In genomic region chr18:75904416-75904815, GRCh38 we compare ENCODE assay signal across 29 cellular contexts.
"Had no signal": no experiment of that assay in that cellular context is flagged by ENCODE, and none has a peak within 500 bp of the region (broad histone marks: within the 10 kb centered on the region; RNA-seq: fewer than 3 reads in every experiment).

No MANE protein-coding gene starts in this region.

- H3K36me3 Mint-ChIP-seq: stimulated activated effector memory CD8-positive, alpha-beta T cell treated with anti-CD3 and anti-CD28 coated beads, Interleukin-12 subunit alpha, Interleukin-12 subunit beta, amount 100 ng/mL, for 72 hours; stimulated activated memory B cell treated with anti-CD40 and anti-IgM and Interleukin-4, amounts not matched to agents 10 μg/mL and 1 μg/mL and 100 μg/mL, for 72 hours; stimulated activated naive B cell treated with anti-CD40 and anti-IgM and Interleukin-4, amounts not matched to agents 10 μg/mL and 1 μg/mL and 100 μg/mL, for 72 hours; type B pancreatic cell had no signal

- H3K27me3 Mint-ChIP-seq: stimulated activated memory B cell treated with anti-CD40 and anti-IgM and Interleukin-4, amounts not matched to agents 10 μg/mL and 1 μg/mL and 100 μg/mL, for 72 hours; stimulated activated naive B cell treated with anti-CD40 and anti-IgM and Interleukin-4, amounts not matched to agents 10 μg/mL and 1 μg/mL and 100 μg/mL, for 72 hours had no signal

- H3K27ac Mint-ChIP-seq: stimulated activated effector memory CD8-positive, alpha-beta T cell treated with anti-CD3 and anti-CD28 coated beads, Interleukin-12 subunit alpha, Interleukin-12 subunit beta, amount 100 ng/mL, for 72 hours; stimulated activated memory B cell treated with anti-CD40 and anti-IgM and Interleukin-4, amounts not matched to agents 10 μg/mL and 1 μg/mL and 100 μg/mL, for 72 hours; stimulated activated naive B cell treated with anti-CD40 and anti-IgM and Interleukin-4, amounts not matched to agents 10 μg/mL and 1 μg/mL and 100 μg/mL, for 72 hours; stimulated activated naive CD8-positive, alpha-beta T cell treated with anti-CD3 and anti-CD28 coated beads, Interleukin-15, amount 100 ng/mL, for 72 hours; stimulated activated naive CD8-positive, alpha-beta T cell treated with anti-CD3 and anti-CD28 coated beads, Interleukin-15, Interleukin-2, amounts not matched to agents 100 ng/mL and 50 ng/mL, for 24 hours; type B pancreatic cell had no signal

- H3K9me3 ChIP-seq: stomach, suprapubic skin, testis, thoracic aorta, thyroid gland, tibial artery, tibial nerve, transverse colon, upper lobe of left lung, upper lobe of right lung, uterus, vagina had no signal

- DNase-seq: stimulated activated CD4-positive, alpha-beta T cell treated with anti-CD3 and anti-CD28 coated beads, Interleukin-2, amount 100 ng/mL, for 48 hours; stimulated activated CD4-positive, alpha-beta T cell treated with anti-CD3 and anti-CD28 coated beads, Interleukin-4, amount 100 ng/mL, for 1 hour; stimulated activated CD4-positive, alpha-beta T cell treated with anti-CD3 and anti-CD28 coated beads, Interleukin-4, amount 100 ng/mL, for 24 hours; stimulated activated CD4-positive, alpha-beta T cell treated with anti-CD3 and anti-CD28 coated beads, Interleukin-4, amount 100 ng/mL, for 4 hours; stimulated activated CD8-positive, alpha-beta memory T cell treated with anti-CD3 and anti-CD28 coated beads, Interleukin-4, amount 100 ng/mL, for 48 hours; stimulated activated naive B cell treated with anti-CD40 and anti-IgM and Interleukin-4, amounts not matched to agents 10 μg/mL and 1 μg/mL and 100 μg/mL, for 72 hours; stimulated activated naive CD4-positive, alpha-beta T cell; stimulated activated naive CD4-positive, alpha-beta T cell treated with Interleukin-2 at 50 U/mL for 16 hours; stimulated activated naive CD8-positive, alpha-beta T cell treated with anti-CD3 and anti-CD28 coated beads, Interleukin-15, amount 100 ng/mL, for 72 hours; stimulated activated naive CD8-positive, alpha-beta T cell treated with anti-CD3 and anti-CD28 coated beads, Interleukin-15, Interleukin-2, amounts not matched to agents 100 U/mL and 50 U/mL, for 24 hours; stomach; substantia nigra; testis; thyroid gland; tibial artery; transverse colon; trophoblast cell; upper lobe of right lung; uterus had no signal

- H3K4me1 Mint-ChIP-seq: stimulated activated effector memory CD8-positive, alpha-beta T cell treated with anti-CD3 and anti-CD28 coated beads, Interleukin-12 subunit alpha, Interleukin-12 subunit beta, amount 100 ng/mL, for 72 hours; stimulated activated memory B cell treated with anti-CD40 and anti-IgM and Interleukin-4, amounts not matched to agents 10 μg/mL and 1 μg/mL and 100 μg/mL, for 72 hours; stimulated activated naive B cell treated with anti-CD40 and anti-IgM and Interleukin-4, amounts not matched to agents 10 μg/mL and 1 μg/mL and 100 μg/mL, for 72 hours; stimulated activated naive CD8-positive, alpha-beta T cell treated with anti-CD3 and anti-CD28 coated beads, Interleukin-15, amount 100 ng/mL, for 72 hours had no signal

- H3K4me1 ChIP-seq: stomach, suprapubic skin, testis, thyroid gland, tibial artery, tibial nerve, transverse colon, upper lobe of left lung, upper lobe of right lung, uterus, vagina had no signal

- H3K9me3 Mint-ChIP-seq: stimulated activated effector memory CD8-positive, alpha-beta T cell treated with anti-CD3 and anti-CD28 coated beads, Interleukin-12 subunit alpha, Interleukin-12 subunit beta, amount 100 ng/mL, for 72 hours; stimulated activated memory B cell treated with anti-CD40 and anti-IgM and Interleukin-4, amounts not matched to agents 10 μg/mL and 1 μg/mL and 100 μg/mL, for 72 hours; stimulated activated naive CD8-positive, alpha-beta T cell treated with anti-CD3 and anti-CD28 coated beads, Interleukin-15, amount 100 ng/mL, for 72 hours had no signal

- H3K36me3 ChIP-seq: stomach, suprapubic skin, thoracic aorta, thyroid gland, tibial artery, tibial nerve, transverse colon, upper lobe of left lung, upper lobe of right lung, uterus, vagina had no signal

- ATAC-seq: stimulated activated effector memory CD8-positive, alpha-beta T cell treated with anti-CD3 and anti-CD28 coated beads, Interleukin-12 subunit alpha, Interleukin-12 subunit beta, amount 100 ng/mL, for 72 hours; stimulated activated memory B cell treated with anti-CD40 and anti-IgM and Interleukin-4, amounts not matched to agents 10 μg/mL and 1 μg/mL and 100 μg/mL, for 72 hours; stimulated activated naive B cell treated with anti-CD40 and anti-IgM and Interleukin-4, amounts not matched to agents 10 μg/mL and 1 μg/mL and 100 μg/mL, for 72 hours; stimulated activated naive CD8-positive, alpha-beta T cell treated with anti-CD3 and anti-CD28 coated beads, Interleukin-15, amount 100 ng/mL, for 72 hours; stimulated activated naive CD8-positive, alpha-beta T cell treated with anti-CD3 and anti-CD28 coated beads, Interleukin-15, Interleukin-2, amounts not matched to agents 100 U/mL and 50 U/mL, for 24 hours; upper lobe of right lung had no signal

- H3K27me3 ChIP-seq: stomach, suprapubic skin, testis, thyroid gland, tibial artery, tibial nerve, transverse colon, upper lobe of left lung, upper lobe of right lung, uterus, vagina had no signal

- H3K27ac ChIP-seq: stomach, suprapubic skin, testis, thoracic aorta, thyroid gland, tibial artery, tibial nerve, transverse colon, upper lobe of left lung, upper lobe of right lung, uterus, vagina had no signal

- H3K4me3 Mint-ChIP-seq: stimulated activated effector memory CD8-positive, alpha-beta T cell treated with anti-CD3 and anti-CD28 coated beads, Interleukin-12 subunit alpha, Interleukin-12 subunit beta, amount 100 ng/mL, for 72 hours; stimulated activated memory B cell treated with anti-CD40 and anti-IgM and Interleukin-4, amounts not matched to agents 10 μg/mL and 1 μg/mL and 100 μg/mL, for 72 hours; stimulated activated naive B cell treated with anti-CD40 and anti-IgM and Interleukin-4, amounts not matched to agents 10 μg/mL and 1 μg/mL and 100 μg/mL, for 72 hours; stimulated activated naive CD8-positive, alpha-beta T cell treated with anti-CD3 and anti-CD28 coated beads, Interleukin-15, amount 100 ng/mL, for 72 hours; stimulated activated naive CD8-positive, alpha-beta T cell treated with anti-CD3 and anti-CD28 coated beads, Interleukin-15, Interleukin-2, amounts not matched to agents 100 ng/mL and 50 ng/mL, for 24 hours; type B pancreatic cell had no signal

- FAIRE-seq: urothelium cell line had no signal

- H3K4me3 ChIP-seq: stomach, suprapubic skin, testis, thoracic aorta, thyroid gland, tibial artery, tibial nerve, transverse colon, upper lobe of left lung, upper lobe of right lung, uterus, vagina had no signal
